ENCODE assay signal across 35 cellular contexts in the genomic region with DNA sequence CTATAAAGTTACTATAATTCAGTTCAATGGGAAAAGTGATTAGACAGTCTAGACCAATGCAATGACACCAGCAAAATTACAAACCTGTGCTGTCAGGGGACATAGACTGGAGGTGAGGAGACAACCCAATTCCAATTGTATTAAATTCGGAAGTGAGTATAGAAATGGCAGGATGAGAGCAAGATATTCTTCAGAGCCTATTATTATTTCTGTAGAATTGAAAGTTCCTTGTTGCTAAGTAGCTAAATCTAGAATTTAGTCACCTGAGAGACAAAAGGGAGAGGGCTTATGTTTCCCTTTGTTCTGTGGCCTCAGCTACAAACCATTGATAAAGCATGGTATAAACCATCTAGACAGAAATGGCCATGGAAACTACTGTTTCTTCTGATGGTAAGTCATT. TPM values are rescaled to one million over a fixed set of nuclear protein-coding genes. Genes with fewer than 3 reads are reported as not detected.
"Had no signal": no experiment of that assay in that cellular context is flagged by ENCODE, and none has a peak within 500 bp of the region (broad histone marks: within the 10 kb centered on the region; RNA-seq: fewer than 3 reads in every experiment).

A gene (plus strand): TSS at position 301 of the 400 bp plus-strand sequence. CDS start 5,326 bp downstream, outside the sequence.

- H3K9me3 ChIP-seq: adrenal gland, body of pancreas, breast epithelium had no signal

- H3K4me1 ChIP-seq: body of pancreas, breast epithelium had no signal

- H3K27ac ChIP-seq: adrenal gland, body of pancreas, brain microvascular endothelial cell, breast epithelium, VCaP had no signal

- H3K4me3 ChIP-seq: adrenal gland, body of pancreas, breast epithelium had no signal

- H3K27me3 ChIP-seq: adrenal gland, body of pancreas, brain microvascular endothelial cell, breast epithelium had no signal

- H3K36me3 ChIP-seq: adrenal gland, brain microvascular endothelial cell, breast epithelium had no signal

- FAIRE-seq: astrocyte, TTC549 had no signal

- DNase-seq: activated B cell treated with CpG ODN at 0.5 μM for 24 hours; activated CD4-positive, alpha-beta memory T cell treated with anti-CD3 and anti-CD28 coated beads for 36 hours; activated CD4-positive, alpha-beta T cell treated with anti-CD3 and anti-CD28 coated beads for 4 hours; activated CD4-positive, alpha-beta T cell treated with anti-CD3 and anti-CD28 coated beads, Interleukin-2, amount 10 ng/mL, durations not matched to agents 24 days and 14 days; activated CD4-positive, alpha-beta T cell treated with anti-CD3 and anti-CD28 coated beads, Interleukin-2, amount 50 U/mL, for 1 hour; activated CD4-positive, alpha-beta T cell treated with anti-CD3 and anti-CD28 coated beads, Interleukin-2, amount 50 U/mL, for 4 hours; activated CD4-positive, CD25-positive, alpha-beta regulatory T cell treated with anti-CD3 and anti-CD28 coated beads, Interleukin-2, amount 50 U/mL, for 72 hours; activated CD8-positive, alpha-beta memory T cell treated with anti-CD3 and anti-CD28 coated beads, Interleukin-2, amount 50 U/mL, for 4 hours; activated CD8-positive, alpha-beta T cell treated with anti-CD3 and anti-CD28 coated beads for 36 hours; activated effector memory CD4-positive, alpha-beta T cell treated with anti-CD3 and anti-CD28 coated beads, Interleukin-2, amount 50 U/mL, for 16 hours; activated gamma-delta T cell treated with Interleukin-2 at 50 U/mL for 16 hours; activated naive CD4-positive, alpha-beta T cell; activated naive CD4-positive, alpha-beta T cell treated with anti-CD3 and anti-CD28 coated beads for 36 hours; activated naive CD4-positive, alpha-beta T cell treated with anti-CD3 and anti-CD28 coated beads, Interleukin-2, amount 50 U/mL, for 16 hours; activated naive CD8-positive, alpha-beta T cell treated with anti-CD3 and anti-CD28 coated beads for 36 hours; activated T-cell treated with anti-CD3 and anti-CD28 coated beads for 4 hours; activated T-cell treated with anti-CD3 and anti-CD28 coated beads, Interleukin-2, amount 50 U/mL, for 1 hour; activated T-cell treated with anti-CD3 and anti-CD28 coated beads, Interleukin-2, amount 50 U/mL, for 4 hours; activated T-cell treated with anti-CD3 and anti-CD28 coated beads, Interleukin-2, amount 50 U/mL, for 72 hours; adrenal gland; amniotic stem cell; aorta; body of pancreas; brain microvascular endothelial cell; central memory CD4-positive, alpha-beta T cell; T-helper 2 cell; T-helper 9 cell had no signal

- ATAC-seq: activated CD8-positive, alpha-beta T cell treated with anti-CD3 and anti-CD28 coated beads for 36 hours; activated naive CD4-positive, alpha-beta T cell treated with anti-CD3 and anti-CD28 coated beads, Interleukin-2, amount 50 U/mL, for 72 hours; activated T-cell treated with anti-CD3 and anti-CD28 coated beads, Interleukin-2, amount 50 U/mL, for 4 hours; activated T-cell treated with anti-CD3 and anti-CD28 coated beads, Interleukin-2, amount 50 U/mL, for 72 hours; activated T-helper 17 cell treated with anti-CD3 and anti-CD28 coated beads, Interleukin-2, amount 50 U/mL, for 72 hours; body of pancreas had no signal

RNA-seq across cellular contexts. Expression of the gene that starts here (rescaled TPM):
- total RNA-seq: activated CD4-positive, alpha-beta T cell treated with anti-CD3 and anti-CD28 coated beads, Interleukin-2, amount 10 ng/mL, durations not matched to agents 24 days and 14 days; activated T-helper 1 cell treated with anti-CD3 and anti-CD28 coated beads, Interleukin-12 subunit alpha, Interleukin-12 subunit beta, Interleukin-2, Interleukin-4 antibody, amounts not matched to agents 30 ng/mL and 10 ng/mL and 1 ng/mL, durations not matched to agents 14 hours and 24 hours and 36 hours; activated T-helper 17 cell treated with anti-CD3 and anti-CD28 coated beads, Interleukin-2, amount 50 U/mL, for 72 hours; T-helper 1 cell treated with Interleukin-12 subunit alpha and Interleukin-12 subunit beta and Interleukin-4 antibody, amounts not matched to agents 30 ng/mL and 1 ng/mL, for 36 hours had no signal
- polyA plus RNA-seq: aorta had no signal
